19 cellular contexts compared by ENCODE assay signal in genomic region chr16:19715566-19715965, GRCh38. TPM values are rescaled to one million over a fixed set of nuclear protein-coding genes. Genes with fewer than 3 reads are reported as not detected.
DNase-seq lines count a peak whose midpoint lies in the region; ATAC-seq, FAIRE-seq and TF ChIP-seq lines count a peak whose summit lies in the region.
"Had no signal": no experiment of that assay in that cellular context is flagged by ENCODE, and none has a peak within 500 bp of the region (broad histone marks: within the 10 kb centered on the region; RNA-seq: fewer than 3 reads in every experiment).

No MANE protein-coding gene starts in this region.

- H3K4me1 ChIP-seq in A549 (peaks cover 26% of the 10 kb centered on the region; the same call in 2 of the 3 replicates), GM23338 (ENCODE audit: insufficient read depth) (peaks cover 41% of the 10 kb centered on the region), gastrocnemius medialis (peaks cover 26 to 27% of the 10 kb centered on the region in 2 donors)

- H3K36me3 ChIP-seq in GM23338 (ENCODE audit: insufficient read depth) (peaks cover 25% of the 10 kb centered on the region), gastrocnemius medialis (peaks cover 0 to 16% of the 10 kb centered on the region in 2 donors)

- H3K4me3 Mint-ChIP-seq in GM23338 (no peak overlapping the region; the same call in 2 of the 3 replicates), mesothelial cell of epicardium (peak overlapping the region; percentile 96)

- TF ChIP-seq POLR2A in A549 (IDR thresholded peaks at IDR 0.05; ENCODE audit: low read length) (no peak), gastrocnemius medialis (IDR thresholded peaks at IDR 0.05) (no peak)

- H3K36me3 Mint-ChIP-seq in GM23338 (ENCODE audit: low read depth) (peaks cover 65% of the 10 kb centered on the region), mesothelial cell of epicardium (peaks cover 17% of the 10 kb centered on the region)

- H3K27ac Mint-ChIP-seq in GM23338: peak overlapping the region; percentile 67; the same call in 1 of the 2 replicates
- H3K27ac Mint-ChIP-seq in mesothelial cell of epicardium: no peak overlapping the region
- H3K27ac Mint-ChIP-seq: activated CD8-positive, alpha-beta T cell treated with anti-CD3 and anti-CD28 coated beads for 36 hours had no signal

- no peaks in the 10 kb centered on the region for H3K9me3 Mint-ChIP-seq in GM23338
- no peaks in the 10 kb centered on the region for H3K9me3 Mint-ChIP-seq in mesothelial cell of epicardium
- H3K9me3 Mint-ChIP-seq: activated CD8-positive, alpha-beta T cell treated with anti-CD3 and anti-CD28 coated beads for 36 hours; activated T-helper 2 cell treated with anti-CD3 and anti-CD28 coated beads, Interferon-gamma antibody, Interleukin-2, Interleukin-4, amounts not matched to agents 10 μg/mL and 5 μg/mL and 100 μg/mL, durations not matched to agents 14 hours and 24 hours and 36 hours; T-cell had no signal

- DNase-seq in A549 (ENCODE audit: low read depth in 1 of 2, low spot score in 1 of 2): no peak
- DNase-seq in GM23338 (ENCODE audit: low spot score): no peak
- DNase-seq in astrocyte of the hippocampus (ENCODE audit: low read depth, low spot score): peak; percentile 28
- no peak for DNase-seq in mesothelial cell of epicardium (ENCODE audit: low spot score in 2 of 2, unreplicated experiment in 2 of 2)
- no peak for DNase-seq in HuH-7 (ENCODE audit: low spot score)
- DNase-seq in SK-N-DZ (ENCODE audit: low spot score): no peak
- no peak for DNase-seq in gastrocnemius medialis
- DNase-seq: activated CD8-positive, alpha-beta T cell treated with anti-CD3 and anti-CD28 coated beads for 36 hours; KG1; lower lobe of right lung; right cardiac atrium; RPMI8226; stimulated activated CD4-positive, alpha-beta T cell treated with anti-CD3 and anti-CD28 coated beads, Interleukin-1b, Interleukin-23, amount 100 ng/mL, for 48 hours; substantia nigra; T-cell had no signal

- peaks cover 54% of the 10 kb centered on the region for H4K20me1 ChIP-seq in GM23338 (replicated peaks; ENCODE audit: insufficient read depth)

- H3K4me3 ChIP-seq in A549 (no peak overlapping the region), GM23338 (peak overlapping the region; percentile 100), gastrocnemius medialis (no peak overlapping the region)
- H3K4me3 ChIP-seq: coronary artery, lower lobe of right lung had no signal

- POLR2A ChIA-PET in A549 (lab: Yijun Ruan, JAX): no interaction called here

- H3K9me3 ChIP-seq in A549: no peaks in the 10 kb centered on the region
- H3K9me3 ChIP-seq in gastrocnemius medialis: no peaks in the 10 kb centered on the region
- H3K9me3 ChIP-seq: lower lobe of right lung had no signal

- no peak overlapping the region for H3K27ac ChIP-seq in A549
- no peak overlapping the region for H3K27ac ChIP-seq in GM23338 (ENCODE audit: low read depth)
- H3K27ac ChIP-seq in gastrocnemius medialis: no peak overlapping the region
- H3K27ac ChIP-seq: coronary artery, lower lobe of right lung had no signal

- in situ Hi-C loops in gastrocnemius medialis (cut with MboI; ENCODE audit: low sequenced_read_pairs in 4 of 4): no loop called here

- H2AFZ ChIP-seq in GM23338: no peak overlapping the region

- FAIRE-seq in A549 (lab: Jason Lieb, UNC): no peak
- FAIRE-seq: endothelial cell of umbilical vein had no signal

- H3K9me2 ChIP-seq in GM23338 (ENCODE audit: insufficient read depth): no peaks in the 10 kb centered on the region

- TF ChIP-seq CTCF in A549 (IDR thresholded peaks at IDR 0.05) (no peak), GM23338 (conservative IDR thresholded peaks at IDR 0.05; ENCODE audit: low read depth in 2 of 2) (no peak), mesothelial cell of epicardium (IDR thresholded peaks at IDR 0.05; ENCODE audit: unreplicated experiment) (no peak), gastrocnemius medialis (IDR thresholded peaks at IDR 0.05 in 4 of 5, conservative IDR thresholded peaks at IDR 0.05 in 1 of 5) (no peak)

- no peaks in the 10 kb centered on the region for H3K27me3 ChIP-seq in GM23338 (ENCODE audit: insufficient read depth)
- no peaks in the 10 kb centered on the region for H3K27me3 ChIP-seq in gastrocnemius medialis

- H3K4me1 Mint-ChIP-seq in GM23338: peaks cover 55% of the 10 kb centered on the region
- H3K4me1 Mint-ChIP-seq in mesothelial cell of epicardium: peaks cover 27% of the 10 kb centered on the region

- H3K4me2 ChIP-seq in A549: peak overlapping the region; percentile 85
- no peak overlapping the region for H3K4me2 ChIP-seq in GM23338

- TF ChIP-seq RAD21 in A549 (conservative IDR thresholded peaks at IDR 0.05 in 1 of 2, IDR thresholded peaks at IDR 0.05 in 1 of 2): no peak

- no peak for TF ChIP-seq EP300 in A549 (IDR thresholded peaks at IDR 0.05)

- 88% methylated on average over 5 of the region's 5 CpGs for WGBS in A549 (ENCODE audit: missing lambda C conversion rate)

- CTCF ChIA-PET in A549 (lab: Yijun Ruan, JAX): no interaction called here

- no peak for ATAC-seq in A549
- ATAC-seq in GM23338: no peak
- no peak for ATAC-seq in HG03135 (IDR thresholded peaks at IDR 0.05; ENCODE audit: unreplicated experiment)
- ATAC-seq in gastrocnemius medialis: no peak
- ATAC-seq: activated CD8-positive, alpha-beta T cell treated with anti-CD3 and anti-CD28 coated beads for 36 hours; lower lobe of right lung; right cardiac atrium; T-cell had no signal

- peaks cover 20% of the 10 kb centered on the region for H3K27me3 Mint-ChIP-seq in GM23338 (ENCODE audit: insufficient read depth, low read depth, poor library complexity)
- H3K27me3 Mint-ChIP-seq in mesothelial cell of epicardium (ENCODE audit: low read depth): no peaks in the 10 kb centered on the region
- H3K27me3 Mint-ChIP-seq: activated CD8-positive, alpha-beta T cell treated with anti-CD3 and anti-CD28 coated beads for 36 hours; T-cell had no signal

- intact Hi-C loops in gastrocnemius medialis (cut with DNase I; ENCODE audit: low total_unique reads): loop anchor here (5.0 kb wide), 1 partner anchor 193 kb away; the partner anchor contains the start of genes CCP110 and GDE1

- peaks cover 92% of the 10 kb centered on the region for H3K79me2 ChIP-seq in GM23338 (replicated peaks; ENCODE audit: insufficient read depth)

- H3F3A ChIP-seq in GM23338 (replicated peaks; ENCODE audit: low read depth): peaks cover 21% of the 10 kb centered on the region

TF ChIP-seq in A549, 52 proteins besides CTCF, POLR2A, EP300 and RAD21:
- no peak for TF ChIP-seq ESRRA (IDR thresholded peaks at IDR 0.05; ENCODE audit: borderline replicate concordance, low read length)
- no peak for TF ChIP-seq JUNB (IDR thresholded peaks at IDR 0.05)

TF ChIP-seq in GM23338, 12 proteins besides CTCF, POLR2A, EP300 and RAD21 (continues in another document):
- TF ChIP-seq JUNB (IDR thresholded peaks at IDR 0.05; ENCODE audit: unreplicated experiment): no peak
- no peak for TF ChIP-seq POLR2AphosphoS5 (IDR thresholded peaks at IDR 0.05; ENCODE audit: low read depth)

RNA-seq across cellular contexts. Expression of gene KNOP1, which starts 2.5 kb away (rescaled TPM):
- 26.2 and 44.8 TPM in 2 replicates for polyA plus RNA-seq in A549 (2011; rRNA removed)
- 12.5 and 15.0 TPM in 2 replicates for polyA plus RNA-seq in A549 (2012; cell fraction: cytosol; rRNA removed)
- 9.4 and 13.7 TPM in 2 replicates for polyA plus RNA-seq in A549 (2012; cell fraction: nucleus; rRNA removed)
- polyA plus RNA-seq in A549 (2017; fragmentation: RNase III; extraction: RNeasy Plus Mini Kit Qiagen cat#74134 plus additional on column Dnase treatment): 38.2 to 39.2 TPM (median 39.1 TPM) in 3 replicates
- polyA minus RNA-seq in A549 (2011; rRNA and poly(A)+ RNA removed): 20.1 and 20.5 TPM in 2 replicates
- total RNA-seq in GM23338 (2014; rRNA removed; shearing (Covaris generic)): 56.1 and 57.7 TPM in 2 replicates
- 190 and 207 TPM in 2 replicates for polyA plus RNA-seq in GM23338 (2016; fragmentation: Nextera tagmentation; extraction: Ambion mirVana)
- total RNA-seq in mesothelial cell of epicardium: 46.5 to 48.5 TPM (median 47.4 TPM) in 3 replicates
- 29.6 and 40.8 TPM in 2 replicates for polyA plus RNA-seq in SK-N-DZ (2014; cell fraction: cytosol; rRNA removed)
- 27.0 and 29.2 TPM in 2 replicates for polyA plus RNA-seq in SK-N-DZ (2014; cell fraction: nucleus; rRNA removed)
- 1 to 10 TPM; 4.1 to 9.2 (median 5.5) TPM for total RNA-seq in gastrocnemius medialis

RNA-seq across cellular contexts. Expression of gene IQCK, which starts 2.5 kb away (rescaled TPM):
- polyA plus RNA-seq in A549 (2011; rRNA removed) (13.0 and 15.6 TPM in 2 replicates), A549 (2017; fragmentation: RNase III; extraction: RNeasy Plus Mini Kit Qiagen cat#74134 plus additional on column Dnase treatment) (10.3 to 12.5 TPM (median 12.1 TPM) in 3 replicates), GM23338 (2016; fragmentation: Nextera tagmentation; extraction: Ambion mirVana) (5.8 and 7.6 TPM in 2 replicates)
- 8.0 and 8.2 TPM in 2 replicates for polyA plus RNA-seq in A549 (2012; cell fraction: cytosol; rRNA removed)
- polyA plus RNA-seq in A549 (2012; cell fraction: nucleus; rRNA removed): 6.5 and 14.2 TPM in 2 replicates
- polyA minus RNA-seq in A549 (2011; rRNA and poly(A)+ RNA removed): 7.5 and 7.8 TPM in 2 replicates
- total RNA-seq in GM23338 (2014; rRNA removed; shearing (Covaris generic)): 7.9 and 10.0 TPM in 2 replicates
- total RNA-seq in mesothelial cell of epicardium (14.7 to 16.0 TPM (median 15.4 TPM) in 3 replicates), gastrocnemius medialis (10 to 100 TPM in 2 of 4 donors, 1 to 10 TPM in 2; 8.3 to 17.3 (median 9.4) TPM)
- 5.8 and 7.0 TPM in 2 replicates for polyA plus RNA-seq in SK-N-DZ (2014; cell fraction: cytosol; rRNA removed)
- 7.5 and 13.1 TPM in 2 replicates for polyA plus RNA-seq in SK-N-DZ (2014; cell fraction: nucleus; rRNA removed)
